Comparison of ENCODE assay signal across 8 cellular contexts in genomic region chr15:99106417-99107220, GRCh38. TPM values are rescaled to one million over a fixed set of nuclear protein-coding genes. Genes with fewer than 3 reads are reported as not detected.
DNase-seq lines count a peak whose midpoint lies in the region; ATAC-seq, FAIRE-seq and TF ChIP-seq lines count a peak whose summit lies in the region.

No MANE protein-coding gene starts in this region.

- H3K9me3 ChIP-seq in gastrocnemius medialis (no peaks in the 10 kb centered on the region), WERI-Rb-1 (ENCODE audit: severe bottlenecking) (no peaks in the 10 kb centered on the region)

- H3K4me3 Mint-ChIP-seq in activated T-helper 1 cell treated with anti-CD3 and anti-CD28 coated beads, Interleukin-12 subunit alpha, Interleukin-12 subunit beta, Interleukin-2, Interleukin-4 antibody, amounts not matched to agents 30 ng/mL and 10 ng/mL and 1 ng/mL, durations not matched to agents 14 hours and 24 hours and 36 hours = peak overlapping the region; percentile 74

- in situ Hi-C loops in gastrocnemius medialis (cut with MboI; ENCODE audit: low sequenced_read_pairs in 4 of 4) = loop anchor here in 2 of 4 donors (25.0 kb wide), 1 partner anchor 631 kb away; the partner anchor contains the start of gene LYSMD4 (in 2 of the 2)

- H3K27me3 Mint-ChIP-seq in activated T-helper 1 cell treated with anti-CD3 and anti-CD28 coated beads, Interleukin-12 subunit alpha, Interleukin-12 subunit beta, Interleukin-2, Interleukin-4 antibody, amounts not matched to agents 30 ng/mL and 10 ng/mL and 1 ng/mL, durations not matched to agents 14 hours and 24 hours and 36 hours (ENCODE audit: insufficient read depth) = peaks cover 27% of the 10 kb centered on the region

- intact Hi-C loops in activated T-helper 1 cell treated with anti-CD3 and anti-CD28 coated beads, Interleukin-12 subunit alpha, Interleukin-12 subunit beta, Interleukin-2, Interleukin-4 antibody, amounts not matched to agents 30 ng/mL and 10 ng/mL and 1 ng/mL, durations not matched to agents 14 hours and 24 hours and 36 hours (cut with micrococcal nuclease) = loop anchor here (10.0 kb wide), 1 partner anchor 648 kb away; no protein-coding TSS in a partner anchor
- intact Hi-C loops in left ventricle myocardium superior (cut with micrococcal nuclease) = no loop called here
- intact Hi-C loops in gastrocnemius medialis (cut with DNase I; ENCODE audit: low total_unique reads) = loop anchor here (1.0 to 10.0 kb wide), 4 partner anchors 18 to 598 kb away; partner anchors contain the start of gene LRRC28

- DNase-seq in H4 (ENCODE audit: low spot score) (peak; percentile 63), left ventricle myocardium superior (peak; percentile 74), gastrocnemius medialis (peak; percentile 33 to 50), WERI-Rb-1 (no peak), caudate nucleus (lab: John Stamatoyannopoulos, UW) (no peak), HTR-8/SVneo (ENCODE audit: insufficient read length, low spot score) (no peak)
- DNase-seq in activated T-helper 1 cell treated with anti-CD3 and anti-CD28 coated beads, Interleukin-12 subunit alpha, Interleukin-12 subunit beta, Interleukin-2, Interleukin-4 antibody, amounts not matched to agents 30 ng/mL and 10 ng/mL and 1 ng/mL, durations not matched to agents 14 hours and 24 hours and 36 hours (ENCODE audit: low spot score) = no peak
- no peak for DNase-seq in effector CD4-positive, alpha-beta T cell

- H3K9me3 Mint-ChIP-seq in activated T-helper 1 cell treated with anti-CD3 and anti-CD28 coated beads, Interleukin-12 subunit alpha, Interleukin-12 subunit beta, Interleukin-2, Interleukin-4 antibody, amounts not matched to agents 30 ng/mL and 10 ng/mL and 1 ng/mL, durations not matched to agents 14 hours and 24 hours and 36 hours = no peaks in the 10 kb centered on the region

- TF ChIP-seq POLR2A in gastrocnemius medialis (IDR thresholded peaks at IDR 0.05) = no peak

- H3K36me3 Mint-ChIP-seq in activated T-helper 1 cell treated with anti-CD3 and anti-CD28 coated beads, Interleukin-12 subunit alpha, Interleukin-12 subunit beta, Interleukin-2, Interleukin-4 antibody, amounts not matched to agents 30 ng/mL and 10 ng/mL and 1 ng/mL, durations not matched to agents 14 hours and 24 hours and 36 hours (ENCODE audit: low read depth) = no peaks in the 10 kb centered on the region

- FAIRE-seq in HTR-8/SVneo (lab: Jason Lieb, UNC) = no peak

- H3K36me3 ChIP-seq in gastrocnemius medialis = no peaks in the 10 kb centered on the region
- H3K36me3 ChIP-seq in WERI-Rb-1 = peaks cover 16% of the 10 kb centered on the region; the same call in 1 of the 2 replicates

- peaks cover 60 to 65% of the 10 kb centered on the region in 2 donors for H3K4me1 ChIP-seq in gastrocnemius medialis

- H3K27ac ChIP-seq in gastrocnemius medialis (peak overlapping the region; percentile 88 to 97 (median 94)), WERI-Rb-1 (no peak overlapping the region), caudate nucleus (ENCODE audit: low read depth, low read length) (no peak overlapping the region)

- H3K27me3 ChIP-seq in gastrocnemius medialis = no peaks in the 10 kb centered on the region
- no peaks in the 10 kb centered on the region for H3K27me3 ChIP-seq in WERI-Rb-1 (ENCODE audit: insufficient read depth, low read depth, severe bottlenecking)

- H3K4me3 ChIP-seq in gastrocnemius medialis (peak overlapping the region; percentile 63 to 86 (median 71)), WERI-Rb-1 (ENCODE audit: low read depth, low read length) (no peak overlapping the region)

- ATAC-seq in left ventricle myocardium superior (peak; percentile 66), gastrocnemius medialis (peak in 1 of 2 donors; percentile 14)

- H3K27ac Mint-ChIP-seq in activated T-helper 1 cell treated with anti-CD3 and anti-CD28 coated beads, Interleukin-12 subunit alpha, Interleukin-12 subunit beta, Interleukin-2, Interleukin-4 antibody, amounts not matched to agents 30 ng/mL and 10 ng/mL and 1 ng/mL, durations not matched to agents 14 hours and 24 hours and 36 hours = peak overlapping the region; percentile 15

- H3K4me1 Mint-ChIP-seq in activated T-helper 1 cell treated with anti-CD3 and anti-CD28 coated beads, Interleukin-12 subunit alpha, Interleukin-12 subunit beta, Interleukin-2, Interleukin-4 antibody, amounts not matched to agents 30 ng/mL and 10 ng/mL and 1 ng/mL, durations not matched to agents 14 hours and 24 hours and 36 hours (ENCODE audit: low read depth) = peaks cover 12% of the 10 kb centered on the region

- no peak for TF ChIP-seq CTCF in gastrocnemius medialis (IDR thresholded peaks at IDR 0.05 in 4 of 5, conservative IDR thresholded peaks at IDR 0.05 in 1 of 5)
- TF ChIP-seq CTCF in WERI-Rb-1 (IDR thresholded peaks at IDR 0.05; ENCODE audit: low read depth, low read length) = no peak

RNA-seq across cellular contexts. Expression of gene SYNM, which starts 1.7 kb away (rescaled TPM):
- total RNA-seq in H4 (2014; rRNA removed; shearing (Covaris generic)) = 6.6 and 8.0 TPM in 2 replicates
- 2.0 and 2.2 TPM in 2 replicates for total RNA-seq in activated T-helper 1 cell treated with anti-CD3 and anti-CD28 coated beads, Interleukin-12 subunit alpha, Interleukin-12 subunit beta, Interleukin-2, Interleukin-4 antibody, amounts not matched to agents 30 ng/mL and 10 ng/mL and 1 ng/mL, durations not matched to agents 14 hours and 24 hours and 36 hours
- total RNA-seq in left ventricle myocardium superior = 329 TPM
- total RNA-seq in gastrocnemius medialis = 100 to 1,000 TPM; 200 to 308 (median 266) TPM

Comparison
In these comparisons a context has a peak if more than half of its experiments do, and no peak if none do; other contexts are left out.
1. DNase-seq: peak in H4 (single experiment), left ventricle myocardium superior (single experiment) and gastrocnemius medialis (2 of 2); none in activated T-helper 1 cell treated with anti-CD3 and anti-CD28 coated beads, Interleukin-12 subunit alpha, Interleukin-12 subunit beta, Interleukin-2, Interleukin-4 antibody, amounts not matched to agents 30 ng/mL and 10 ng/mL and 1 ng/mL, durations not matched to agents 14 hours and 24 hours and 36 hours (single experiment), WERI-Rb-1 (single experiment), caudate nucleus (0 of 61), HTR-8/SVneo (single experiment) and effector CD4-positive, alpha-beta T cell (single experiment).
2. H3K27ac ChIP-seq: peak in gastrocnemius medialis (4 of 4); none in WERI-Rb-1 (single experiment) and caudate nucleus (single experiment).
3. RNA of gene SYNM, which starts 1.7 kb away (total RNA-seq): 329 TPM in left ventricle myocardium superior (single experiment) and 200 to 308 TPM in gastrocnemius medialis; 6.6 to 8.0 TPM in H4 and 2.0 to 2.2 TPM in activated T-helper 1 cell treated with anti-CD3 and anti-CD28 coated beads, Interleukin-12 subunit alpha, Interleukin-12 subunit beta, Interleukin-2, Interleukin-4 antibody, amounts not matched to agents 30 ng/mL and 10 ng/mL and 1 ng/mL, durations not matched to agents 14 hours and 24 hours and 36 hours; every median in the first group is over 10 times any median in the second.